Comparison of ENCODE assay signal across 16 cellular contexts in the genomic region with DNA sequence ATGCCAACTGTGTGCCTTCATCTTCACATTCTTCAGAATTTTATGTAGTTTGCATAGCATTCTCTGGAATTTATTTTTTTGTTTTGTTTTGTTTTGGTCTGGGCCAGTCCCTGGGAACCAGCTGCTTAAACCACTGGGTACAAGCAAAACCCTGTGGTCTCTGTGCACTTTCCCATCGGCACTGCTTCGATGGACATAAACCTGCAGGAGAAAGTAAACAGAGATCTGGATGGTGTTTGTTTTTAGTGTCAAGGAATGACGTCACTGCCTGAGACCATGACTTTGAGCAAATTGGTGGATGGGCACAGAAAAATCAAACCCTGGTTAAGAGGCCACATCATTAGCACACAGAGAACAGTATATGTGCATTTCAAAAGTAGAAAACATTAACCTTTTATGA.
A peak's percentile ranks its signal among the peaks of the same experiment; 100 is the strongest.
DNase-seq lines count a peak whose midpoint lies in the region; ATAC-seq, FAIRE-seq and TF ChIP-seq lines count a peak whose summit lies in the region.
"Had no signal": no experiment of that assay in that cellular context is flagged by ENCODE, and none has a peak within 500 bp of the region (broad histone marks: within the 10 kb centered on the region; RNA-seq: fewer than 3 reads in every experiment).

No MANE protein-coding gene starts in this region.

- peak overlapping the region; percentile 32 for H3K27ac ChIP-seq in mesodermal cell (ENCODE audit: low read depth, low read length, severe bottlenecking)
- H3K27ac ChIP-seq: cardiac muscle cell had no signal

- peaks cover 8% of the 10 kb centered on the region for H3K9me3 Mint-ChIP-seq in activated naive CD8-positive, alpha-beta T cell treated with anti-CD3 and anti-CD28 coated beads for 36 hours

- ATAC-seq in HG02610 (IDR thresholded peaks at IDR 0.05; ENCODE audit: unreplicated experiment): no peak
- ATAC-seq: activated T-cell treated with anti-CD3 and anti-CD28 coated beads, Interleukin-2, amount 50 U/mL, for 4 hours had no signal

- no peak for FAIRE-seq in GM12891 (lab: Jason Lieb, UNC)

- H3K27me3 Mint-ChIP-seq in activated naive CD8-positive, alpha-beta T cell treated with anti-CD3 and anti-CD28 coated beads for 36 hours: no peaks in the 10 kb centered on the region
- H3K27me3 Mint-ChIP-seq: CD4-positive, alpha-beta T cell had no signal

- H3K4me3 ChIP-seq in cardiac fibroblast (replicated peaks in 1 of 2; ENCODE audit: low read depth in 2 of 2, low read length in 2 of 2): no peak overlapping the region
- no peak overlapping the region for H3K4me3 ChIP-seq in mesodermal cell (ENCODE audit: extremely low read depth, insufficient read depth, low read length, poor library complexity, severe bottlenecking)
- H3K4me3 ChIP-seq: cardiac muscle cell had no signal

- H3K36me3 Mint-ChIP-seq in activated naive CD8-positive, alpha-beta T cell treated with anti-CD3 and anti-CD28 coated beads for 36 hours: no peaks in the 10 kb centered on the region

- 78% methylated on average over 3 of the region's 3 CpGs; no CpG with 5 or more reads in 1 of the 2 experiments for WGBS in mesodermal cell (ENCODE audit: insufficient coverage in 2 of 2), 2 experiments

- H3K4me1 Mint-ChIP-seq in activated naive CD8-positive, alpha-beta T cell treated with anti-CD3 and anti-CD28 coated beads for 36 hours: no peaks in the 10 kb centered on the region

- no peak for TF ChIP-seq CTCF in cardiac fibroblast (IDR thresholded peaks at IDR 0.05; ENCODE audit: low read depth, low read length)

- no peak overlapping the region for H3K27ac Mint-ChIP-seq in activated naive CD8-positive, alpha-beta T cell treated with anti-CD3 and anti-CD28 coated beads for 36 hours
- H3K27ac Mint-ChIP-seq: CD4-positive, alpha-beta T cell had no signal

- H3K9me3 ChIP-seq in mesodermal cell (ENCODE audit: control insufficient read depth, low read length): peaks cover 10% of the 10 kb centered on the region

- no peak overlapping the region for H3K4me3 Mint-ChIP-seq in activated naive CD8-positive, alpha-beta T cell treated with anti-CD3 and anti-CD28 coated beads for 36 hours
- H3K4me3 Mint-ChIP-seq: activated T-cell treated with anti-CD3 and anti-CD28 coated beads, Interleukin-2, amount 50 U/mL, for 4 hours; CD4-positive, alpha-beta T cell had no signal

- no peak for TF ChIP-seq POLR2A in GM12891 (IDR thresholded peaks at IDR 0.05; ENCODE audit: low read depth, low read length)

- DNase-seq in EH (ENCODE audit: low read depth): peak; percentile 87
- DNase-seq in NCI-H146 treated with DMSO at 0.1 percent for 48 hours (lab: John Stamatoyannopoulos, UW; ENCODE audit: unreplicated experiment): peak; percentile 11
- peak; percentile 46 to 72 for DNase-seq in cardiac fibroblast (ENCODE audit: low read depth in 2 of 2)
- no peak for DNase-seq in GM12891 (ENCODE audit: insufficient read length, low spot score)
- no peak for DNase-seq in activated naive CD8-positive, alpha-beta T cell treated with anti-CD3 and anti-CD28 coated beads for 36 hours
- no peak for DNase-seq in hippocampal formation (lab: John Stamatoyannopoulos, UW)
- DNase-seq: activated CD4-positive, CD25-positive, alpha-beta regulatory T cell treated with anti-CD3 and anti-CD28 coated beads, Interleukin-2, amount 50 U/mL, for 72 hours; activated T-cell treated with anti-CD3 and anti-CD28 coated beads, Interleukin-2, amount 50 U/mL, for 4 hours; CD4-positive, alpha-beta T cell; erythroblast; NCI-H774; right cardiac atrium; substantia nigra had no signal

- no peaks in the 10 kb centered on the region for H3K36me3 ChIP-seq in mesodermal cell (ENCODE audit: control insufficient read depth, insufficient read depth, low read length)
- H3K36me3 ChIP-seq: cardiac muscle cell had no signal

- H3K4me1 ChIP-seq in mesodermal cell (ENCODE audit: control insufficient read depth, insufficient read depth, low read length, poor library complexity, severe bottlenecking): peaks cover 11% of the 10 kb centered on the region

TF ChIP-seq in GM12891, 5 proteins besides CTCF, POLR2A, EP300 and RAD21:
- TF ChIP-seq POLR2AphosphoS5 (IDR thresholded peaks at IDR 0.05; ENCODE audit: low read depth, low read length) (no peak), POU2F2 (IDR thresholded peaks at IDR 0.05; ENCODE audit: low read depth, low read length) (no peak)

Comparison
In these comparisons a context has a peak if more than half of its experiments do, and no peak if none do; other contexts are left out.
1. DNase-seq: peak in EH (single experiment), NCI-H146 treated with DMSO at 0.1 percent for 48 hours (single experiment) and cardiac fibroblast (2 of 2); none in GM12891 (single experiment), activated naive CD8-positive, alpha-beta T cell treated with anti-CD3 and anti-CD28 coated beads for 36 hours (single experiment) and hippocampal formation (0 of 2).